ENCODE assay signal across 1 cellular context in genomic region chr4:130147618-130148017, GRCh38.
TF ChIP-seq lines count a peak whose summit lies in the region.

No MANE protein-coding gene starts in this region.

TF ChIP-seq in H1, 55 proteins besides CTCF, POLR2A, EP300 and RAD21 (continued from another document):
- TF ChIP-seq NANOG (IDR thresholded peaks at IDR 0.05; ENCODE audit: insufficient read depth, low read depth, low read length, poor library complexity, severe bottlenecking) = no peak
- TF ChIP-seq SIX5 (IDR thresholded peaks at IDR 0.05; ENCODE audit: low read depth, low read length) = no peak
- TF ChIP-seq SP2 (IDR thresholded peaks at IDR 0.05; ENCODE audit: low read length) = no peak
- TF ChIP-seq SIN3A (conservative IDR thresholded peaks at IDR 0.05 in 1 of 2, IDR thresholded peaks at IDR 0.05 in 1 of 2; ENCODE audit: low read depth in 1 of 2, low read length in 2 of 2) = no peak
- TF ChIP-seq CBX5 (IDR thresholded peaks at IDR 0.05; ENCODE audit: low read depth, low read length) = no peak
- TF ChIP-seq KDM4A (IDR thresholded peaks at IDR 0.05; ENCODE audit: low read depth, low read length, severe bottlenecking) = no peak
- no peak for TF ChIP-seq POU5F1 (IDR thresholded peaks at IDR 0.05; ENCODE audit: low read depth, low read length)
- no peak for TF ChIP-seq MAFK (IDR thresholded peaks at IDR 0.05; ENCODE audit: low read depth, low read length)
- no peak for TF ChIP-seq FOSL1 (IDR thresholded peaks at IDR 0.05; ENCODE audit: insufficient read depth, low read depth, low read length)
TF ChIP-seq in H1: peak in this region for 0.
